In genomic region chr19:38683393-38684077, GRCh38 we compare ENCODE assay signal across 8 cellular contexts. TPM values are rescaled to one million over a fixed set of nuclear protein-coding genes. Genes with fewer than 3 reads are reported as not detected.
DNase-seq lines count a peak whose midpoint lies in the region; ATAC-seq and TF ChIP-seq lines count a peak whose summit lies in the region.

No MANE protein-coding gene starts in this region.

- H2BK5ac ChIP-seq in trophoblast cell (ENCODE audit: low read depth, low read length, poor library complexity), result peak overlapping the region; percentile 98

- H2AFZ ChIP-seq in trophoblast cell (ENCODE audit: insufficient read depth, low read length, poor library complexity), result peak overlapping the region; percentile 71

- H4K12ac ChIP-seq in trophoblast cell (ENCODE audit: low read depth, low read length), result peak overlapping the region; percentile 84

- peak overlapping the region; percentile 100 for H3K27ac ChIP-seq in trophoblast cell (ENCODE audit: low read depth, low read length)

- peak overlapping the region; percentile 79 for H3K9ac ChIP-seq in trophoblast cell (ENCODE audit: low read length)

- H3K4ac ChIP-seq in trophoblast cell (ENCODE audit: low read depth, low read length), result peak overlapping the region; percentile 90

- peaks cover 43% of the 10 kb centered on the region for H3K79me2 ChIP-seq in trophoblast cell (ENCODE audit: control insufficient read depth, insufficient read depth, low read length, poor library complexity)

- H3K4me3 ChIP-seq in trophoblast cell (ENCODE audit: low read depth, low read length), result no peak overlapping the region

- H2BK12ac ChIP-seq in trophoblast cell (ENCODE audit: low read length), result peak overlapping the region; percentile 89

- no CpG with 5 or more reads among the region's 10 CpGs for whole genome bisulfite sequencing in trophoblast cell (ENCODE audit: extremely low coverage, insufficient coverage, insufficient read length)

- no peak for ATAC-seq in HG02973 (IDR thresholded peaks at IDR 0.05; ENCODE audit: unreplicated experiment)

- peak; percentile 61 for DNase-seq in activated naive CD4-positive, alpha-beta T cell treated with anti-CD3 and anti-CD28 coated beads for 36 hours
- no peak for DNase-seq in activated naive CD4-positive, alpha-beta T cell treated with anti-CD3 and anti-CD28 coated beads, Interleukin-2, amount 50 U/mL, for 16 hours
- DNase-seq in RPMI7951 (ENCODE audit: low read depth), result peak; percentile 94
- DNase-seq in activated gamma-delta T cell treated with anti-CD3 and anti-CD28 coated beads, Interleukin-2, amount 50 U/mL, for 16 hours (ENCODE audit: low read depth), result peak; percentile 41
- DNase-seq in head of caudate nucleus, result peak in 37 of 42 donors; percentile 27 to 88 (median 67)
- DNase-seq in trophoblast cell, result peak; percentile 96 to 97
- no peak for DNase-seq in GM13976 (ENCODE audit: low spot score)

- peak overlapping the region; percentile 94 for H3K14ac ChIP-seq in trophoblast cell (ENCODE audit: low read length)

- peak overlapping the region; percentile 37 for H3K4me2 ChIP-seq in trophoblast cell (ENCODE audit: low read length)

- in situ Hi-C loops in GM13976 (cut with MboI; ENCODE audit: low sequenced_read_pairs, unreplicated experiment), result no loop called here

- no peak overlapping the region for H3K23ac ChIP-seq in trophoblast cell (ENCODE audit: low read length)

- peak overlapping the region; percentile 95 for H2AK5ac ChIP-seq in trophoblast cell (ENCODE audit: low read length)

- peaks cover 14 to 16% of the 10 kb centered on the region in 2 experiments for H3K36me3 ChIP-seq in trophoblast cell (ENCODE audit: control insufficient read depth in 1 of 2, insufficient read depth in 2 of 2, low read length in 2 of 2)

- peaks cover 11% of the 10 kb centered on the region for H3K36me3 Mint-ChIP-seq in activated naive CD4-positive, alpha-beta T cell treated with anti-CD3 and anti-CD28 coated beads for 36 hours (ENCODE audit: low read depth)

- no peak for TF ChIP-seq CTCF in GM13976 (IDR thresholded peaks at IDR 0.05; ENCODE audit: borderline replicate concordance, control extremely low read depth, extremely low read depth, insufficient read depth, missing control alignments)

- H3K4me1 Mint-ChIP-seq in activated naive CD4-positive, alpha-beta T cell treated with anti-CD3 and anti-CD28 coated beads for 36 hours (ENCODE audit: low read depth), result peaks cover 56% of the 10 kb centered on the region

- H3K27me3 ChIP-seq in trophoblast cell (ENCODE audit: insufficient read depth, low read length), result no peaks in the 10 kb centered on the region

- H3K27ac Mint-ChIP-seq in activated naive CD4-positive, alpha-beta T cell treated with anti-CD3 and anti-CD28 coated beads for 36 hours, result no peak overlapping the region

- H3K9me3 Mint-ChIP-seq in activated naive CD4-positive, alpha-beta T cell treated with anti-CD3 and anti-CD28 coated beads for 36 hours, result peaks cover 2% of the 10 kb centered on the region

- peak overlapping the region; percentile 88 for H2BK120ac ChIP-seq in trophoblast cell (ENCODE audit: insufficient read depth, low read length, poor library complexity)

- H3K79me1 ChIP-seq in trophoblast cell (ENCODE audit: low read length), result peaks cover 60% of the 10 kb centered on the region

- peak overlapping the region; percentile 86 for H3K18ac ChIP-seq in trophoblast cell (ENCODE audit: low read length)

- H3K4me3 Mint-ChIP-seq in activated naive CD4-positive, alpha-beta T cell treated with anti-CD3 and anti-CD28 coated beads for 36 hours, result no peak overlapping the region

- H4K91ac ChIP-seq in trophoblast cell (ENCODE audit: low read depth, low read length), result peak overlapping the region; percentile 86

- H4K8ac ChIP-seq in trophoblast cell (ENCODE audit: low read depth, low read length), result peak overlapping the region; percentile 90

- H3K4me1 ChIP-seq in trophoblast cell (ENCODE audit: control insufficient read depth in 1 of 2, insufficient read depth in 2 of 2, low read length in 2 of 2), result peaks cover 59 to 69% of the 10 kb centered on the region in 2 experiments

- intact Hi-C loops in activated naive CD4-positive, alpha-beta T cell treated with anti-CD3 and anti-CD28 coated beads for 36 hours (cut with micrococcal nuclease), result no loop called here
- intact Hi-C loops in head of caudate nucleus (cut with DNase I), result no loop called here

- no peaks in the 10 kb centered on the region for H3K27me3 Mint-ChIP-seq in activated naive CD4-positive, alpha-beta T cell treated with anti-CD3 and anti-CD28 coated beads for 36 hours (ENCODE audit: low read depth)

- CTCF ChIA-PET in activated naive CD4-positive, alpha-beta T cell treated with anti-CD3 and anti-CD28 coated beads for 36 hours (lab: Charles Lee), result interaction anchor here (1.3 kb wide), 1 partner anchor 47 kb away, joined by 3 read pairs; no protein-coding TSS in a partner anchor

- peaks cover 2% of the 10 kb centered on the region for H3K9me3 ChIP-seq in trophoblast cell (ENCODE audit: insufficient read depth, low read depth, low read length)

RNA-seq across cellular contexts. Expression of gene ACTN4, which starts 36.1 kb away (rescaled TPM):
- total RNA-seq in activated naive CD4-positive, alpha-beta T cell treated with anti-CD3 and anti-CD28 coated beads for 36 hours, result 100 to 1,000 TPM; 117 to 119 TPM
- total RNA-seq in RPMI7951 (2014; rRNA removed; shearing (Covaris generic)), result 306 and 358 TPM in 2 replicates
- polyA plus RNA-seq in trophoblast cell (2013), result 442 and 468 TPM in 2 replicates

Comparison
In these comparisons a context has a peak if more than half of its experiments do, and no peak if none do; other contexts are left out.
1. DNase-seq: peak in activated naive CD4-positive, alpha-beta T cell treated with anti-CD3 and anti-CD28 coated beads for 36 hours (single experiment), RPMI7951 (single experiment), activated gamma-delta T cell treated with anti-CD3 and anti-CD28 coated beads, Interleukin-2, amount 50 U/mL, for 16 hours (single experiment), head of caudate nucleus (37 of 42) and trophoblast cell (2 of 2); none in activated naive CD4-positive, alpha-beta T cell treated with anti-CD3 and anti-CD28 coated beads, Interleukin-2, amount 50 U/mL, for 16 hours (single experiment) and GM13976 (single experiment).